ENCODE assay signal across 1 cellular context in the genomic region with DNA sequence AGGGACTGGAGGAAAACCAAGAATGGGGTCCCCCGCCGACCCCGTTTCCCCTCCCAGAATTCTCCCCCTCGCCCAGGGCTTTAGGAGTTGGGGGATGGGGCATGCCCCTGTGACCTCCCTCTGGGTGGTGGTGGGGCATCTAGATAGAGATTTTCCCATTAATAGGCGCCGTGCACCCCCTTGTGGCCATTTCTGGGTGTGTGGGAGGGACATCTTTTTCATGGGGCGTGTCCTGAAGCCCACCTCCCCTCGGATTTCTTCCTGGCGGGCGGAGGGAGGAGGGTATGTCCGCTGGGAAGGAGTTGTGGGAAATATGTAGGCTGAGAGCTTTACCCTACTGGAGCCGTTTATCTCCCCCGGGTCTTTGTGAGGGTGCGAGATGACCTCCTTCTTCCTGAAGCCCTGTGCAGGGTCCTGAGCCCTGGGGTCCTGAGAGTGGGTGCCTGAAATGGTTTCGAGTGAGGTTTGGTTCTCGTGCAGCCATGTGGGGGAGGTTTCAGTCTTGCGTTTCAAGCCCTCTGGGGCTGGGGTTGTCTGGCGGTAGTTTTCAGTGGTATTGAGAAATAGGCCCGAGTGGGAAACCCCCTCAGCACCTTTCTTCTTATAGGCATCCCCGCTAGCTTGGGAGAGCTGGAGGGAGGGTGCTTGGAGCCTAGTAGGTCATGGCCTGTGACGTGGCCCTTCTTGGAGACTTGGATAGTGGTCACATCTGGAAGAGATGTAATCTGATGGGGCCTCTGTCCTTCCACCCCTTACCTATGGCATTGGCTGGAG.
TF ChIP-seq lines count a peak whose summit lies in the region.

No MANE protein-coding gene starts in this region.

TF ChIP-seq in SK-N-SH, 30 proteins besides CTCF, POLR2A, EP300 and RAD21:
- TF ChIP-seq, protein P1, sequence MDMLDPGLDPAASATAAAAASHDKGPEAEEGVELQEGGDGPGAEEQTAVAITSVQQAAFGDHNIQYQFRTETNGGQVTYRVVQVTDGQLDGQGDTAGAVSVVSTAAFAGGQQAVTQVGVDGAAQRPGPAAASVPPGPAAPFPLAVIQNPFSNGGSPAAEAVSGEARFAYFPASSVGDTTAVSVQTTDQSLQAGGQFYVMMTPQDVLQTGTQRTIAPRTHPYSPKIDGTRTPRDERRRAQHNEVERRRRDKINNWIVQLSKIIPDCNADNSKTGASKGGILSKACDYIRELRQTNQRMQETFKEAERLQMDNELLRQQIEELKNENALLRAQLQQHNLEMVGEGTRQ (IDR thresholded peaks at IDR 0.05; ENCODE audit: borderline replicate concordance, low read depth, low read length): no peak
- TF ChIP-seq FOSL2 (IDR thresholded peaks at IDR 0.05; ENCODE audit: borderline replicate concordance, low read depth) (no peak), ZBTB33 (IDR thresholded peaks at IDR 0.05; ENCODE audit: borderline replicate concordance, low read depth) (no peak), RXRA (IDR thresholded peaks at IDR 0.05; ENCODE audit: borderline replicate concordance, low read depth) (no peak), MXI1 (IDR thresholded peaks at IDR 0.05; ENCODE audit: low read depth, low read length) (no peak), GABPA (IDR thresholded peaks at IDR 0.05; ENCODE audit: low read depth) (no peak), FOXJ3 (CRISPR knock-in tag; IDR thresholded peaks at IDR 0.05) (no peak), RCOR1 (IDR thresholded peaks at IDR 0.05; ENCODE audit: low read length) (0 out of 2 replicates have a peak, but pooled peaks have one; percentile 7), TEAD4 (IDR thresholded peaks at IDR 0.05; ENCODE audit: borderline replicate concordance, insufficient read depth) (no peak), PBX3 (IDR thresholded peaks at IDR 0.05) (no peak), CHD2 (IDR thresholded peaks at IDR 0.05; ENCODE audit: low read length, partially characterized antibody) (peak; percentile 73), NFIC (IDR thresholded peaks at IDR 0.05; ENCODE audit: borderline replicate concordance) (no peak), GATA2 (CRISPR knock-in tag; IDR thresholded peaks at IDR 0.05) (no peak), NRF1 (IDR thresholded peaks at IDR 0.05; ENCODE audit: low read depth, low read length) (no peak), FOXM1 (IDR thresholded peaks at IDR 0.05; ENCODE audit: low read depth) (no peak), POLR2AphosphoS5 (IDR thresholded peaks at IDR 0.05; ENCODE audit: low read depth, low read length) (no peak)
- TF ChIP-seq, protein P2, sequence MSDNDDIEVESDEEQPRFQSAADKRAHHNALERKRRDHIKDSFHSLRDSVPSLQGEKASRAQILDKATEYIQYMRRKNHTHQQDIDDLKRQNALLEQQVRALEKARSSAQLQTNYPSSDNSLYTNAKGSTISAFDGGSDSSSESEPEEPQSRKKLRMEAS (IDR thresholded peaks at IDR 0.05; ENCODE audit: low read depth): no peak
